31 cellular contexts compared by ENCODE assay signal in genomic region chr2:215485032-215485431, GRCh38. TPM values are rescaled to one million over a fixed set of nuclear protein-coding genes. Genes with fewer than 3 reads are reported as not detected.
"Had no signal": no experiment of that assay in that cellular context is flagged by ENCODE, and none has a peak within 500 bp of the region (broad histone marks: within the 10 kb centered on the region; RNA-seq: fewer than 3 reads in every experiment).

No MANE protein-coding gene starts in this region.

- H3K27ac ChIP-seq: ascending aorta, breast epithelium, cardiac muscle cell, WERI-Rb-1 had no signal

- H3K4me1 Mint-ChIP-seq: activated B cell treated with CpG ODN at 0.5 μM for 24 hours; activated naive CD4-positive, alpha-beta T cell treated with anti-CD3 and anti-CD28 coated beads, Interleukin-2, amount 10 ng/mL, durations not matched to agents 7 days and 5 days; activated naive CD8-positive, alpha-beta T cell treated with anti-CD3 and anti-CD28 coated beads, Interleukin-2, amount 10 ng/mL, durations not matched to agents 7 days and 5 days; central memory CD8-positive, alpha-beta T cell; T-helper 17 cell had no signal

- H3K4me3 ChIP-seq: ascending aorta, breast epithelium, cardiac muscle cell had no signal

- DNase-seq: activated B cell treated with CpG ODN at 0.5 μM for 24 hours; activated CD4-positive, alpha-beta memory T cell treated with anti-CD3 and anti-CD28 coated beads for 36 hours; activated CD4-positive, alpha-beta T cell treated with anti-CD3 and anti-CD28 coated beads for 48 hours; activated CD8-positive, alpha-beta memory T cell treated with anti-CD3 and anti-CD28 coated beads, Interleukin-2, amount 50 U/mL, for 48 hours; activated CD8-positive, alpha-beta T cell treated with anti-CD3 and anti-CD28 coated beads, Interleukin-2, amount 10 ng/mL, durations not matched to agents 7 days and 5 days; activated gamma-delta T cell; activated naive CD4-positive, alpha-beta T cell; activated naive CD4-positive, alpha-beta T cell treated with anti-CD3 and anti-CD28 coated beads, Interleukin-2, amount 10 ng/mL, durations not matched to agents 7 days and 5 days; activated naive CD8-positive, alpha-beta T cell treated with anti-CD3 and anti-CD28 coated beads, Interleukin-2, amount 10 ng/mL, durations not matched to agents 7 days and 5 days; activated T-cell treated with anti-CD3 and anti-CD28 coated beads for 4 hours; activated T-cell treated with anti-CD3 and anti-CD28 coated beads, Interleukin-2, amount 50 U/mL, for 24 hours; activated T-cell treated with anti-CD3 and anti-CD28 coated beads, Interleukin-2, amount 50 U/mL, for 72 hours; cortex of kidney; dermis blood vessel endothelial cell; effector CD8-positive, alpha-beta T cell; foreskin fibroblast; head of caudate nucleus; T-helper 1 cell; T-helper 17 cell; T1000; WERI-Rb-1 had no signal

- H3K9me3 ChIP-seq: ascending aorta, breast epithelium had no signal

- H3K27me3 ChIP-seq: ascending aorta, breast epithelium, cardiac muscle cell had no signal

- H3K36me3 ChIP-seq: ascending aorta, breast epithelium, cardiac muscle cell, WERI-Rb-1 had no signal

- FAIRE-seq: colon had no signal

- H3K4me3 Mint-ChIP-seq: activated B cell treated with CpG ODN at 0.5 μM for 24 hours; activated CD4-positive, alpha-beta memory T cell treated with anti-CD3 and anti-CD28 coated beads for 36 hours; activated CD8-positive, alpha-beta T cell treated with anti-CD3 and anti-CD28 coated beads, Interleukin-2, amount 10 ng/mL, durations not matched to agents 7 days and 5 days; activated naive CD4-positive, alpha-beta T cell treated with anti-CD3 and anti-CD28 coated beads, Interleukin-2, amount 10 ng/mL, durations not matched to agents 7 days and 5 days; activated naive CD8-positive, alpha-beta T cell treated with anti-CD3 and anti-CD28 coated beads, Interleukin-2, amount 10 ng/mL, durations not matched to agents 7 days and 5 days; activated T-cell treated with anti-CD3 and anti-CD28 coated beads, Interleukin-2, amount 50 U/mL, for 24 hours; activated T-cell treated with anti-CD3 and anti-CD28 coated beads, Interleukin-2, amount 50 U/mL, for 72 hours; brain; central memory CD8-positive, alpha-beta T cell; T-helper 17 cell; T-helper 2 cell treated with Interferon-gamma antibody and Interleukin-4, amounts not matched to agents 5 μg/mL and 100 μg/mL, for 36 hours had no signal

- H3K27ac Mint-ChIP-seq: activated B cell treated with CpG ODN at 0.5 μM for 24 hours; activated CD4-positive, alpha-beta memory T cell treated with anti-CD3 and anti-CD28 coated beads for 36 hours; activated CD8-positive, alpha-beta T cell treated with anti-CD3 and anti-CD28 coated beads, Interleukin-2, amount 10 ng/mL, durations not matched to agents 7 days and 5 days; activated naive CD4-positive, alpha-beta T cell treated with anti-CD3 and anti-CD28 coated beads, Interleukin-2, amount 10 ng/mL, durations not matched to agents 7 days and 5 days; activated naive CD4-positive, alpha-beta T cell treated with anti-CD3 and anti-CD28 coated beads, Interleukin-2, amount 50 U/mL, for 72 hours; activated naive CD8-positive, alpha-beta T cell treated with anti-CD3 and anti-CD28 coated beads, Interleukin-2, amount 10 ng/mL, durations not matched to agents 7 days and 5 days; activated T-cell treated with anti-CD3 and anti-CD28 coated beads, Interleukin-2, amount 50 U/mL, for 24 hours; activated T-cell treated with anti-CD3 and anti-CD28 coated beads, Interleukin-2, amount 50 U/mL, for 72 hours; brain; T-helper 17 cell; T-helper 2 cell treated with Interferon-gamma antibody and Interleukin-4, amounts not matched to agents 5 μg/mL and 100 μg/mL, for 36 hours had no signal

- H3K27me3 Mint-ChIP-seq: activated B cell treated with CpG ODN at 0.5 μM for 24 hours, brain had no signal

- H3K4me1 ChIP-seq: ascending aorta, breast epithelium had no signal

- ATAC-seq: activated CD4-positive, CD25-positive, alpha-beta regulatory T cell treated with anti-CD3 and anti-CD28 coated beads, Interleukin-2, amount 50 U/mL, for 24 hours; activated CD8-positive, alpha-beta T cell treated with anti-CD3 and anti-CD28 coated beads, Interleukin-2, amount 10 ng/mL, durations not matched to agents 7 days and 5 days; activated naive CD4-positive, alpha-beta T cell treated with anti-CD3 and anti-CD28 coated beads, Interleukin-2, amount 50 U/mL, for 72 hours; activated T-cell treated with anti-CD3 and anti-CD28 coated beads, Interleukin-2, amount 50 U/mL, for 72 hours; esophagus mucosa; T-helper 17 cell had no signal

- H3K36me3 Mint-ChIP-seq: activated CD4-positive, alpha-beta memory T cell treated with anti-CD3 and anti-CD28 coated beads for 36 hours; activated naive CD4-positive, alpha-beta T cell treated with anti-CD3 and anti-CD28 coated beads, Interleukin-2, amount 10 ng/mL, durations not matched to agents 7 days and 5 days; activated naive CD4-positive, alpha-beta T cell treated with anti-CD3 and anti-CD28 coated beads, Interleukin-2, amount 50 U/mL, for 72 hours; activated naive CD8-positive, alpha-beta T cell treated with anti-CD3 and anti-CD28 coated beads, Interleukin-2, amount 10 ng/mL, durations not matched to agents 7 days and 5 days; brain had no signal

- H3K9me3 Mint-ChIP-seq: activated B cell treated with CpG ODN at 0.5 μM for 24 hours; activated CD4-positive, alpha-beta memory T cell treated with anti-CD3 and anti-CD28 coated beads for 36 hours; activated naive CD4-positive, alpha-beta T cell treated with anti-CD3 and anti-CD28 coated beads, Interleukin-2, amount 10 ng/mL, durations not matched to agents 7 days and 5 days; activated naive CD8-positive, alpha-beta T cell treated with anti-CD3 and anti-CD28 coated beads, Interleukin-2, amount 10 ng/mL, durations not matched to agents 7 days and 5 days; activated T-cell treated with anti-CD3 and anti-CD28 coated beads, Interleukin-2, amount 50 U/mL, for 24 hours; activated T-cell treated with anti-CD3 and anti-CD28 coated beads, Interleukin-2, amount 50 U/mL, for 72 hours; central memory CD8-positive, alpha-beta T cell; T-helper 2 cell treated with Interferon-gamma antibody and Interleukin-4, amounts not matched to agents 5 μg/mL and 100 μg/mL, for 36 hours had no signal

RNA-seq across cellular contexts. Expression of gene FN1, which starts 49.2 kb away (rescaled TPM):
- total RNA-seq: activated B cell treated with CpG ODN at 0.5 μM for 24 hours had no signal
